Comparison of ENCODE assay signal across 1 cellular context in the genomic region with DNA sequence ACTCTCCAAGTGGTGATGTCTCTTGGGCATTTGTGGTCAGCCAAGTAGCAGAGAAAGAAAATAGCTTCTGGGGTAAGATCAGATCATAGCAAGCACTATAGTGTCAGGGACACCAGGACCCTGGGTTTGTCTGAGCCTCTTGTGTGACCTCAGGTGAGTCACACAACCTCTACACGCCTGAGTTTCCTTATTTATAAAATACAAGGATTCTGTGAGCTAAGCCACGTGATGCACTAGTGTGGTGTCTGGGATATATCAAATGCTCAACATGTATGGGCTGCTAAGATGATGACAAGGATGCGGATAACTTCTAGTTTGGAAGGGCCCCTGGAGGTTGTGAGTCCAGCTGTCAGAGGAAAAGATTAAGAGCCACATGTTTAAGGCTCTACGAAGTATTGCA.
TF ChIP-seq lines count a peak whose summit lies in the region.

No MANE protein-coding gene starts in this region.

TF ChIP-seq in endothelial cell of umbilical vein, 7 proteins besides CTCF, POLR2A, EP300 and RAD21:
- TF ChIP-seq MAX (IDR thresholded peaks at IDR 0.05; ENCODE audit: insufficient read depth, insufficient read length), result no peak
- TF ChIP-seq EZH2 (IDR thresholded peaks at IDR 0.05; ENCODE audit: borderline replicate concordance, low read depth, low read length, severe bottlenecking), result no peak
- no peak for TF ChIP-seq FOS (IDR thresholded peaks at IDR 0.05; ENCODE audit: borderline replicate concordance, insufficient read depth, low read length)
- TF ChIP-seq JUN (IDR thresholded peaks at IDR 0.05; ENCODE audit: borderline replicate concordance, insufficient read depth, insufficient read length, low read depth), result no peak
- no peak for TF ChIP-seq POLR2AphosphoS5 (IDR thresholded peaks at IDR 0.05; ENCODE audit: insufficient read depth, low read depth, low read length)
- TF ChIP-seq GATA2 (IDR thresholded peaks at IDR 0.05; ENCODE audit: insufficient read depth, insufficient read length, low read depth, low read length), result no peak
- no peak for TF ChIP-seq MYC (IDR thresholded peaks at IDR 0.05; ENCODE audit: low read depth, low read length)
TF ChIP-seq in endothelial cell of umbilical vein: peak in this region for 0.
